1 cellular context compared by ENCODE assay signal in genomic region chr12:68505915-68506314, GRCh38.
TF ChIP-seq lines count a peak whose summit lies in the region.

No MANE protein-coding gene starts in this region.

TF ChIP-seq in GM12878, 131 proteins besides CTCF, POLR2A, EP300 and RAD21:
- TF ChIP-seq YY1 (IDR thresholded peaks at IDR 0.05; ENCODE audit: low read depth, low read length) (no peak), E4F1 (IDR thresholded peaks at IDR 0.05; ENCODE audit: borderline replicate concordance, partially characterized antibody) (no peak), SMARCA5 (IDR thresholded peaks at IDR 0.05) (no peak), ATF7 (IDR thresholded peaks at IDR 0.05; ENCODE audit: low read depth) (peak; percentile 31; the same call in 1 of the 2 replicates)
